In genomic region chr7:99975782-99976521, GRCh38 we compare ENCODE assay signal across 10 cellular contexts. TPM values are rescaled to one million over a fixed set of nuclear protein-coding genes. Genes with fewer than 3 reads are reported as not detected.
A peak's percentile ranks its signal among the peaks of the same experiment; 100 is the strongest.
DNase-seq lines count a peak whose midpoint lies in the region; ATAC-seq, FAIRE-seq and TF ChIP-seq lines count a peak whose summit lies in the region.
"Had no signal": no experiment of that assay in that cellular context is flagged by ENCODE, and none has a peak within 500 bp of the region (broad histone marks: within the 10 kb centered on the region; RNA-seq: fewer than 3 reads in every experiment).

AZGP1 (minus strand) TSS chr7:99976031; CDS start chr7:99976020, 11 bp downstream.

- H3K4me3 ChIP-seq in duodenal mucosa (ENCODE audit: low read depth in 1 of 2, low read length in 2 of 2) = peak within 1 kb of the TSS; percentile 35 to 61
- H3K4me3 ChIP-seq in mucosa of descending colon = no peak within 1 kb of the TSS

- no peaks in the 10 kb centered on the region for H3K36me3 ChIP-seq in duodenal mucosa (ENCODE audit: control insufficient read depth in 1 of 2, insufficient read depth in 2 of 2, low read length in 2 of 2)
- H3K36me3 ChIP-seq in mucosa of descending colon (ENCODE audit: low read depth) = no peaks in the 10 kb centered on the region

- no peak for TF ChIP-seq POLR2A in GM12892 (IDR thresholded peaks at IDR 0.05; ENCODE audit: low read depth, low read length)

- DNase-seq in Daoy (ENCODE audit: low read depth) (peak; percentile 75), NCI-H226 (peak; percentile 61), mucosa of descending colon (peak in 2 of 3 donors; percentile 42 to 47), GM12892 (ENCODE audit: insufficient read length) (no peak), NCI-H128 (lab: John Stamatoyannopoulos, UW; ENCODE audit: unreplicated experiment) (no peak)
- DNase-seq: stimulated activated naive CD4-positive, alpha-beta T cell treated with Interleukin-2 at 50 U/mL for 16 hours had no signal

- FAIRE-seq in GM12892 (lab: Jason Lieb, UNC) = no peak

- no peaks in the 10 kb centered on the region for H3K9me3 ChIP-seq in duodenal mucosa (ENCODE audit: control insufficient read depth in 1 of 2, low read length in 2 of 2)
- H3K9me3 ChIP-seq in mucosa of descending colon = no peaks in the 10 kb centered on the region

- intact Hi-C loops in mucosa of descending colon (cut with DNase I, micrococcal nuclease) = no loop called here

- ATAC-seq in mucosa of descending colon (peak; percentile 93), GM21786 (IDR thresholded peaks at IDR 0.05; ENCODE audit: unreplicated experiment) (no peak), HG02973 (IDR thresholded peaks at IDR 0.05; ENCODE audit: unreplicated experiment) (no peak)

- peaks cover 7% of the 10 kb centered on the region in 2 donors for H3K4me1 ChIP-seq in duodenal mucosa (ENCODE audit: control insufficient read depth in 1 of 2, insufficient read depth in 2 of 2, low read length in 2 of 2)
- no peaks in the 10 kb centered on the region for H3K4me1 ChIP-seq in mucosa of descending colon (ENCODE audit: low read depth)

- TF ChIP-seq CTCF in mucosa of descending colon (IDR thresholded peaks at IDR 0.05) = no peak

- no peaks in the 10 kb centered on the region for H3K27me3 ChIP-seq in duodenal mucosa (ENCODE audit: control insufficient read depth in 1 of 2, insufficient read depth in 2 of 2, low read length in 2 of 2)

- H3K27ac ChIP-seq in duodenal mucosa (ENCODE audit: low read depth, low read length) = no peak within 1 kb of the TSS
- H3K27ac ChIP-seq: KMS-11 had no signal

- no peak within 1 kb of the TSS for H3K9ac ChIP-seq in duodenal mucosa (ENCODE audit: low read depth in 1 of 2, low read length in 2 of 2)
- H3K9ac ChIP-seq: KMS-11 had no signal

RNA-seq across cellular contexts. Expression of gene AZGP1, which starts in this region (rescaled TPM):
- total RNA-seq in Daoy (2014; rRNA removed; shearing (Covaris generic)) = 0.29 and 0.74 TPM in 2 replicates
- 1 to 10 TPM; 3.8 to 7.9 (median 6.0) TPM for total RNA-seq in mucosa of descending colon
- not detected for polyA plus RNA-seq in GM12892 (2012; ENCODE audit: missing spikeins)

Comparison
In these comparisons a context has a peak if more than half of its experiments do, and no peak if none do; other contexts are left out.
1. Peak in DNase-seq in Daoy; RNA of the gene not detected or under 1 TPM.
2. DNase-seq: peak in NCI-H226 (single experiment) and mucosa of descending colon (2 of 3); none in GM12892 (single experiment) and NCI-H128 (single experiment).